ENCODE assay signal across 1 cellular context in the genomic region with DNA sequence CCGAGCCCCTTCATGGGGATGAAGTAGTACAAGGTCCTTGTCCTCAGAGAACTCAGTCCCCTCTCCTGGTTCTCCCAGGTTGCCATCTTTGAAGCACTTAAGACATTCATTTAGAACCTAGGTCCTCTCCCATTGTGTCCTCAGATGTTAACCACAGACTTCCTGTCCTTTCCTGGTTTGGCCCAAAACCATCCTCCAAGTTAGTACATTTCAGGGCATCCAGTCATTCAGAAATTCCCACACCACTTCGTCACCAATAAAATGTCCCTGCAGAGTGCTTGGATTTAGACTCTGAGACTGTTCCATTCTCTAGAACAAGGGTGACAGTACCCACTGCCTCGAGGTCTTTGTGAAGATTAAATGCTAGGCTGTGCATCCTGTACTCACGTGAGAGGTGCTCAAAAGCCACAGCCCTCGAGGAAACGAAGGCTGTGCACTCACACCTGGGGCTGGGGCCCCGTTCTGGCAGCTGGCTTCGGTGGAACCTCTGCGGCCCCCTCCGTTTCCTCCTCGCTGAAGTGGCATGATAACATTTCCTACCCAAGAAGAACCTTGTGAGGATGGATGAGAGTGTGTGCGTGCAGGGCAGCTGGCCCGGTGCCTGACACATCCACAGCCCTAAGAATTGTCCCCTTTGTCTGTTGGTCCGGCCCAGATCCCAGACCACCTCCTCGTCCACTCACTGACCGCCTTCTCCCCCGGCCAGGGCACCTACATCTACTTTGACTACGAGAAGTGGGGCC.
TF ChIP-seq lines count a peak whose summit lies in the region.

No MANE protein-coding gene starts in this region.

TF ChIP-seq in HepG2, 621 proteins besides CTCF, POLR2A, EP300 and RAD21:
- TF ChIP-seq GTF2F1 (IDR thresholded peaks at IDR 0.05; ENCODE audit: low read length) (no peak), ZIK1 (CRISPR knock-in tag; IDR thresholded peaks at IDR 0.05; ENCODE audit: borderline replicate concordance, low read depth) (no peak), POLR2G (IDR thresholded peaks at IDR 0.05; ENCODE audit: low read depth, low read length) (peak; percentile 44), MAFK (conservative IDR thresholded peaks at IDR 0.05 in 1 of 2, IDR thresholded peaks at IDR 0.05 in 1 of 2; ENCODE audit: low read length in 2 of 2) (no peak)
